In genomic region chr6:33607784-33608161, GRCh38 we compare ENCODE assay signal across 8 cellular contexts. TPM values are rescaled to one million over a fixed set of nuclear protein-coding genes. Genes with fewer than 3 reads are reported as not detected.
DNase-seq lines count a peak whose midpoint lies in the region; ATAC-seq and TF ChIP-seq lines count a peak whose summit lies in the region.

No MANE protein-coding gene starts in this region.

- H3K9me3 ChIP-seq in PC-9 (ENCODE audit: insufficient read depth, low read depth) = peaks cover 11% of the 10 kb centered on the region

- DNase-seq in activated effector memory CD4-positive, alpha-beta T cell treated with anti-CD3 and anti-CD28 coated beads, Interleukin-2, amount 50 U/mL, for 16 hours = peak; percentile 75
- no peak for DNase-seq in activated effector memory CD4-positive, alpha-beta T cell treated with Interleukin-2 at 50 U/mL for 16 hours
- DNase-seq in PC-9 (no peak), hippocampal formation (lab: John Stamatoyannopoulos, UW) (no peak), GDM1 (lab: John Stamatoyannopoulos, UW) (no peak), NCI-H1694 (lab: John Stamatoyannopoulos, UW) (no peak)
- peak; percentile 19 for DNase-seq in stimulated activated naive CD4-positive, alpha-beta T cell treated with Interleukin-2 at 50 U/mL for 16 hours (lab: John Stamatoyannopoulos, UW)

- peak; percentile 48 for TF ChIP-seq CTCF in PC-9 (conservative IDR thresholded peaks at IDR 0.05)

- no peak overlapping the region for H2AFZ ChIP-seq in PC-9

- H3K79me2 ChIP-seq in PC-9 (ENCODE audit: low read depth) = no peaks in the 10 kb centered on the region

- H3K9me2 ChIP-seq in PC-9 (ENCODE audit: insufficient read depth) = no peaks in the 10 kb centered on the region

- no peak overlapping the region for H3K27ac ChIP-seq in PC-9

- CTCF ChIA-PET in PC-9 (lab: Charles Lee) = no interaction called here

- peaks cover 35% of the 10 kb centered on the region for H3F3A ChIP-seq in PC-9 (ENCODE audit: insufficient read depth, low read depth)

- no peaks in the 10 kb centered on the region for H4K20me1 ChIP-seq in PC-9 (ENCODE audit: insufficient read depth)

- no peaks in the 10 kb centered on the region for H3K27me3 ChIP-seq in PC-9 (ENCODE audit: insufficient read depth, low read depth)

- no peak overlapping the region for H3K4me3 ChIP-seq in PC-9

- peak; percentile 67 for ATAC-seq in esophagus mucosa

- peaks cover 55% of the 10 kb centered on the region for H3K4me1 ChIP-seq in PC-9 (replicated peaks; ENCODE audit: insufficient read depth)

- no TSS peak for BruUV-seq in PC-9 (replicated peaks; lab: Mats Ljungman, UMichigan)

- H3K4me2 ChIP-seq in PC-9 = no peak overlapping the region

- intact Hi-C loops in PC-9 (cut with micrococcal nuclease; ENCODE audit: unreplicated experiment) = no loop called here

- no peaks in the 10 kb centered on the region for H3K36me3 ChIP-seq in PC-9 (ENCODE audit: low read depth)

- POLR2A ChIA-PET in PC-9 (lab: Charles Lee; ENCODE audit: unreplicated experiment) = no interaction called here

RNA-seq across cellular contexts. Expression of gene ITPR3, which starts 13.3 kb away (rescaled TPM):
- 78.3 and 86.9 TPM in 2 replicates for total RNA-seq in PC-9 (2021)
- total RNA-seq in esophagus mucosa = 23.7 TPM

RNA-seq across cellular contexts. Expression of gene BAK1, which starts 27.7 kb away (rescaled TPM):
- total RNA-seq in PC-9 (2021) (24.6 and 28.4 TPM in 2 replicates), esophagus mucosa (33.5 TPM)

Comparison
In these comparisons a context has a peak if more than half of its experiments do, and no peak if none do; other contexts are left out.
1. DNase-seq: peak in activated effector memory CD4-positive, alpha-beta T cell treated with anti-CD3 and anti-CD28 coated beads, Interleukin-2, amount 50 U/mL, for 16 hours (single experiment) and stimulated activated naive CD4-positive, alpha-beta T cell treated with Interleukin-2 at 50 U/mL for 16 hours (single experiment); none in activated effector memory CD4-positive, alpha-beta T cell treated with Interleukin-2 at 50 U/mL for 16 hours (single experiment), PC-9 (0 of 2), hippocampal formation (0 of 2), GDM1 (single experiment) and NCI-H1694 (single experiment).